Comparison of ENCODE assay signal across 7 cellular contexts in the genomic region with DNA sequence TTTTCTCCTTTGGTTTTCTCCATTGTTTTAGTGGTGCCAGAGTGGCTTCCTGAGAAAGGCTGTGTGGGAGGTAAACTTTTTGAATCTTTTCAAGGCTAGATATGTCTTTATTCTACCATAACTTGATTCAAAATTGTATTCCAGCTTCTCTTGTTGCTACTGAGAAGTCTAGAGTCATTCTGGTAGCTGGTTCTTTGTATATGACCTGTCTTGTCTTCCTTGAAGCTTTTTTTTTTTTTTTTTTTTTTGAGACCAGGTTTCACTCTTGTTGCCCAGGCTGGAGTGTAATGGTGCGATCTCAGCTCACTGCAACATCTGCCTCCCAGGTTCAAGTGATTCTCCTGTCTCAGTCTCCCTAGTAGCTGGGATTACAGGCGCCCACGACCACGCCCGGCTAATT. TPM values are rescaled to one million over a fixed set of nuclear protein-coding genes. Genes with fewer than 3 reads are reported as not detected.
DNase-seq lines count a peak whose midpoint lies in the region; ATAC-seq and TF ChIP-seq lines count a peak whose summit lies in the region.
"Not testable (repeated sequence)": the region's sequence is repeated elsewhere in the genome, so short reads cannot be mapped to it uniquely, and the experiment has no call there.

No MANE protein-coding gene starts in this region.

- not testable (repeated sequence) for H3K36me3 ChIP-seq in CD8-positive, alpha-beta T cell (ENCODE audit: insufficient read depth, low read length); osteoblast (ENCODE audit: insufficient read depth, low read length)
- peaks cover 15% of the 10 kb centered on the region for H3K36me3 ChIP-seq in endodermal cell (ENCODE audit: control insufficient read depth, insufficient read depth, low read length)

- not testable (repeated sequence) for H4K20me1 ChIP-seq in osteoblast (ENCODE audit: insufficient read depth, low read length)

- not testable (repeated sequence) for H3K27me3 ChIP-seq in CD8-positive, alpha-beta T cell (ENCODE audit: insufficient read depth, low read length); endodermal cell (ENCODE audit: control insufficient read depth, insufficient read depth, low read length, poor library complexity, severe bottlenecking); osteoblast (ENCODE audit: insufficient read depth, low read length)

- not testable (repeated sequence) for H3K36me3 Mint-ChIP-seq in CD8-positive, alpha-beta T cell; activated CD8-positive, alpha-beta T cell treated with anti-CD3 and anti-CD28 coated beads for 36 hours (ENCODE audit: low read depth)
- H3K36me3 Mint-ChIP-seq in T-helper 1 cell treated with Interleukin-12 subunit alpha and Interleukin-12 subunit beta and Interleukin-4 antibody, amounts not matched to agents 30 μg/mL and 1 μg/mL, for 36 hours (ENCODE audit: low read depth) = peaks cover 23% of the 10 kb centered on the region
- peaks cover 33% of the 10 kb centered on the region for H3K36me3 Mint-ChIP-seq in activated naive CD4-positive, alpha-beta T cell treated with anti-CD3 and anti-CD28 coated beads, Interleukin-2, amount 10 ng/mL, durations not matched to agents 7 days and 5 days
- H3K36me3 Mint-ChIP-seq in endodermal cell (ENCODE audit: low read depth) = peaks cover 26% of the 10 kb centered on the region

- H3K4me3 Mint-ChIP-seq in CD8-positive, alpha-beta T cell; activated CD8-positive, alpha-beta T cell treated with anti-CD3 and anti-CD28 coated beads for 36 hours; endodermal cell: not testable (repeated sequence)
- H3K4me3 Mint-ChIP-seq in T-helper 1 cell treated with Interleukin-12 subunit alpha and Interleukin-12 subunit beta and Interleukin-4 antibody, amounts not matched to agents 30 μg/mL and 1 μg/mL, for 36 hours = peak overlapping the region; percentile 65
- H3K4me3 Mint-ChIP-seq in activated naive CD4-positive, alpha-beta T cell treated with anti-CD3 and anti-CD28 coated beads, Interleukin-2, amount 10 ng/mL, durations not matched to agents 7 days and 5 days = peak overlapping the region; percentile 59

- CTCF ChIA-PET in CD8-positive, alpha-beta T cell (lab: Charles Lee) = interaction anchor here (1.0 kb wide), 1 partner anchor 48 kb away, joined by 3 read pairs; no protein-coding TSS in a partner anchor
- CTCF ChIA-PET in activated CD8-positive, alpha-beta T cell treated with anti-CD3 and anti-CD28 coated beads for 36 hours (lab: Charles Lee) = interaction anchor here (0.9 to 2.3 kb wide), 3 partner anchors 20 to 116 kb away, joined by 3 to 10 read pairs (median 3); a partner anchor contains a TSS
- CTCF ChIA-PET in activated naive CD4-positive, alpha-beta T cell treated with anti-CD3 and anti-CD28 coated beads, Interleukin-2, amount 10 ng/mL, durations not matched to agents 7 days and 5 days (lab: Charles Lee) = not testable (repeated sequence)

- peak overlapping the region; percentile 37 for H2AFZ ChIP-seq in osteoblast (ENCODE audit: low read length)

- peaks cover 47% of the 10 kb centered on the region for H3K4me1 ChIP-seq in CD8-positive, alpha-beta T cell (ENCODE audit: insufficient read depth, low read length)
- not testable (repeated sequence) for H3K4me1 ChIP-seq in endodermal cell (ENCODE audit: control insufficient read depth, insufficient read depth, low read length)
- peaks cover 13% of the 10 kb centered on the region for H3K4me1 ChIP-seq in osteoblast (ENCODE audit: insufficient read depth, low read length)

- H3K4me2 ChIP-seq in osteoblast (ENCODE audit: insufficient read depth, low read length) = not testable (repeated sequence)

- H3K27me3 Mint-ChIP-seq in CD8-positive, alpha-beta T cell (ENCODE audit: low read depth); T-helper 1 cell treated with Interleukin-12 subunit alpha and Interleukin-12 subunit beta and Interleukin-4 antibody, amounts not matched to agents 30 μg/mL and 1 μg/mL, for 36 hours (ENCODE audit: low read depth); activated naive CD4-positive, alpha-beta T cell treated with anti-CD3 and anti-CD28 coated beads, Interleukin-2, amount 10 ng/mL, durations not matched to agents 7 days and 5 days; endodermal cell (ENCODE audit: insufficient read depth): not testable (repeated sequence)
- H3K27me3 Mint-ChIP-seq in activated CD8-positive, alpha-beta T cell treated with anti-CD3 and anti-CD28 coated beads for 36 hours = peaks cover 12% of the 10 kb centered on the region

- not testable (repeated sequence) for ATAC-seq in CD8-positive, alpha-beta T cell
- ATAC-seq in HG03045 (IDR thresholded peaks at IDR 0.05; ENCODE audit: unreplicated experiment) = peak; percentile 40
- ATAC-seq in activated CD8-positive, alpha-beta T cell treated with anti-CD3 and anti-CD28 coated beads for 36 hours = peak; percentile 54

- H3K9me3 Mint-ChIP-seq in CD8-positive, alpha-beta T cell; activated CD8-positive, alpha-beta T cell treated with anti-CD3 and anti-CD28 coated beads for 36 hours; activated naive CD4-positive, alpha-beta T cell treated with anti-CD3 and anti-CD28 coated beads, Interleukin-2, amount 10 ng/mL, durations not matched to agents 7 days and 5 days; endodermal cell: not testable (repeated sequence)
- H3K9me3 Mint-ChIP-seq in T-helper 1 cell treated with Interleukin-12 subunit alpha and Interleukin-12 subunit beta and Interleukin-4 antibody, amounts not matched to agents 30 μg/mL and 1 μg/mL, for 36 hours = peaks cover 19% of the 10 kb centered on the region

- not testable (repeated sequence) for H3K4me3 ChIP-seq in CD8-positive, alpha-beta T cell (ENCODE audit: low read depth, low read length); endodermal cell (ENCODE audit: low read length); osteoblast (ENCODE audit: insufficient read depth, low read length)

- peak overlapping the region; percentile 78 for H3K27ac Mint-ChIP-seq in CD8-positive, alpha-beta T cell
- H3K27ac Mint-ChIP-seq in T-helper 1 cell treated with Interleukin-12 subunit alpha and Interleukin-12 subunit beta and Interleukin-4 antibody, amounts not matched to agents 30 μg/mL and 1 μg/mL, for 36 hours = peak overlapping the region; percentile 90
- H3K27ac Mint-ChIP-seq in activated CD8-positive, alpha-beta T cell treated with anti-CD3 and anti-CD28 coated beads for 36 hours = peak overlapping the region; percentile 70
- peak overlapping the region; percentile 95 for H3K27ac Mint-ChIP-seq in activated naive CD4-positive, alpha-beta T cell treated with anti-CD3 and anti-CD28 coated beads, Interleukin-2, amount 10 ng/mL, durations not matched to agents 7 days and 5 days
- peak overlapping the region; percentile 36 for H3K27ac Mint-ChIP-seq in endodermal cell

- not testable (repeated sequence) for DNase-seq in CD8-positive, alpha-beta T cell; activated CD8-positive, alpha-beta T cell treated with anti-CD3 and anti-CD28 coated beads for 36 hours; activated naive CD4-positive, alpha-beta T cell treated with anti-CD3 and anti-CD28 coated beads, Interleukin-2, amount 10 ng/mL, durations not matched to agents 7 days and 5 days; endodermal cell; osteoblast (ENCODE audit: insufficient read length, low spot score, missing footprints)

- not testable (repeated sequence) for H3K9me3 ChIP-seq in CD8-positive, alpha-beta T cell (ENCODE audit: low read length); endodermal cell (ENCODE audit: control insufficient read depth, low read length); osteoblast (ENCODE audit: low read depth, low read length)

- H3K27ac ChIP-seq in CD8-positive, alpha-beta T cell (ENCODE audit: low read depth, low read length); endodermal cell (ENCODE audit: low read depth, low read length); osteoblast (ENCODE audit: low read depth, low read length): not testable (repeated sequence)

- intact Hi-C loops in CD8-positive, alpha-beta T cell (cut with DNase I, micrococcal nuclease); activated CD8-positive, alpha-beta T cell treated with anti-CD3 and anti-CD28 coated beads for 36 hours (cut with micrococcal nuclease): not testable (repeated sequence)

- POLR2A ChIA-PET in CD8-positive, alpha-beta T cell (lab: Charles Lee); activated CD8-positive, alpha-beta T cell treated with anti-CD3 and anti-CD28 coated beads for 36 hours (lab: Charles Lee): not testable (repeated sequence)

- TF ChIP-seq CTCF in CD8-positive, alpha-beta T cell (IDR thresholded peaks at IDR 0.05); activated CD8-positive, alpha-beta T cell treated with anti-CD3 and anti-CD28 coated beads for 36 hours (IDR thresholded peaks at IDR 0.05); endodermal cell (conservative IDR thresholded peaks at IDR 0.05); osteoblast (IDR thresholded peaks at IDR 0.05; ENCODE audit: extremely low read depth, low read depth, low read length): not testable (repeated sequence)

- 78 to 94% methylated on average over 5 of the region's 5 CpGs for WGBS in endodermal cell (ENCODE audit: insufficient coverage in 1 of 2, insufficient read length in 1 of 2), 2 experiments

- H3K4me1 Mint-ChIP-seq in CD8-positive, alpha-beta T cell (ENCODE audit: low read depth) = peaks cover 55% of the 10 kb centered on the region
- peaks cover 79% of the 10 kb centered on the region for H3K4me1 Mint-ChIP-seq in T-helper 1 cell treated with Interleukin-12 subunit alpha and Interleukin-12 subunit beta and Interleukin-4 antibody, amounts not matched to agents 30 μg/mL and 1 μg/mL, for 36 hours (ENCODE audit: low read depth)
- peaks cover 70% of the 10 kb centered on the region for H3K4me1 Mint-ChIP-seq in activated CD8-positive, alpha-beta T cell treated with anti-CD3 and anti-CD28 coated beads for 36 hours (ENCODE audit: low read depth)
- peaks cover 95% of the 10 kb centered on the region for H3K4me1 Mint-ChIP-seq in activated naive CD4-positive, alpha-beta T cell treated with anti-CD3 and anti-CD28 coated beads, Interleukin-2, amount 10 ng/mL, durations not matched to agents 7 days and 5 days
- H3K4me1 Mint-ChIP-seq in endodermal cell = peaks cover 71% of the 10 kb centered on the region

- not testable (repeated sequence) for H3K9ac ChIP-seq in endodermal cell (ENCODE audit: extremely low read depth, low read length, poor library complexity, severe bottlenecking)

- H3K79me2 ChIP-seq in osteoblast (ENCODE audit: insufficient read depth, low read length) = not testable (repeated sequence)

RNA-seq across cellular contexts. Expression of a gene that starts 49.7 kb away (rescaled TPM):
- total RNA-seq in CD8-positive, alpha-beta T cell = under 1 TPM in 1 of 2 experiments, not detected in 1; 0.84 TPM
- not detected for total RNA-seq in activated CD8-positive, alpha-beta T cell treated with anti-CD3 and anti-CD28 coated beads for 36 hours
- total RNA-seq in endodermal cell = under 1 TPM; 0.64 to 0.88 TPM
- not detected for polyA plus RNA-seq in endodermal cell (2013, experiment 1 of 2)
- not detected for polyA plus RNA-seq in endodermal cell (2013, experiment 2 of 2)
- total RNA-seq in osteoblast = 37.4 and 52.8 TPM in 2 replicates

Comparison
In these comparisons a context has a peak if more than half of its experiments do, and no peak if none do; other contexts are left out.
1. H3K27ac Mint-ChIP-seq: peak in every context shown above with its lines; median percentile 95 in activated naive CD4-positive, alpha-beta T cell treated with anti-CD3 and anti-CD28 coated beads, Interleukin-2, amount 10 ng/mL, durations not matched to agents 7 days and 5 days; 90 in T-helper 1 cell treated with Interleukin-12 subunit alpha and Interleukin-12 subunit beta and Interleukin-4 antibody, amounts not matched to agents 30 μg/mL and 1 μg/mL, for 36 hours; 78 in CD8-positive, alpha-beta T cell; 70 in activated CD8-positive, alpha-beta T cell treated with anti-CD3 and anti-CD28 coated beads for 36 hours; 36 in endodermal cell.
2. RNA of a gene that starts 49.7 kb away (total RNA-seq): 37.4 to 52.8 TPM in osteoblast; 0.64 to 0.88 TPM in endodermal cell, 0.84 TPM in CD8-positive, alpha-beta T cell and not detected in activated CD8-positive, alpha-beta T cell treated with anti-CD3 and anti-CD28 coated beads for 36 hours; every median in the first group is over 10 times any median in the second.